ENCODE assay signal across 8 cellular contexts in genomic region chr5:43305948-43306563, GRCh38.
DNase-seq lines count a peak whose midpoint lies in the region; ATAC-seq lines count a peak whose summit lies in the region.

No MANE protein-coding gene starts in this region.

- H3K4me1 Mint-ChIP-seq in activated naive CD8-positive, alpha-beta T cell treated with anti-CD3 and anti-CD28 coated beads, Interleukin-2, amount 50 U/mL, for 24 hours = peaks cover 82% of the 10 kb centered on the region
- peaks cover 88% of the 10 kb centered on the region for H3K4me1 Mint-ChIP-seq in stimulated activated naive CD8-positive, alpha-beta T cell treated with anti-CD3 and anti-CD28 coated beads, Interleukin-15, Interleukin-2, amounts not matched to agents 100 ng/mL and 50 ng/mL, for 24 hours (ENCODE audit: low read depth)

- no peaks in the 10 kb centered on the region for H3K9me3 Mint-ChIP-seq in activated naive CD8-positive, alpha-beta T cell treated with anti-CD3 and anti-CD28 coated beads, Interleukin-2, amount 50 U/mL, for 24 hours
- H3K9me3 Mint-ChIP-seq in stimulated activated naive CD8-positive, alpha-beta T cell treated with anti-CD3 and anti-CD28 coated beads, Interleukin-15, Interleukin-2, amounts not matched to agents 100 ng/mL and 50 ng/mL, for 24 hours = no peaks in the 10 kb centered on the region

- DNase-seq in CD1c-positive myeloid dendritic cell (ENCODE audit: extremely low spot score) (peak; percentile 66), NCI-H526 (lab: John Stamatoyannopoulos, UW) (peak; percentile 75 to 81), hepatic stellate cell (ENCODE audit: low spot score) (peak; percentile 17)
- no peak for DNase-seq in activated naive CD8-positive, alpha-beta T cell treated with anti-CD3 and anti-CD28 coated beads, Interleukin-2, amount 50 U/mL, for 24 hours
- DNase-seq in activated CD4-positive, alpha-beta T cell treated with anti-CD3 and anti-CD28 coated beads, Interleukin-2, amount 50 U/mL, for 48 hours = no peak

- H3K36me3 Mint-ChIP-seq in activated naive CD8-positive, alpha-beta T cell treated with anti-CD3 and anti-CD28 coated beads, Interleukin-2, amount 50 U/mL, for 24 hours (ENCODE audit: low read depth) = peaks cover 58% of the 10 kb centered on the region
- H3K36me3 Mint-ChIP-seq in stimulated activated naive CD8-positive, alpha-beta T cell treated with anti-CD3 and anti-CD28 coated beads, Interleukin-15, Interleukin-2, amounts not matched to agents 100 ng/mL and 50 ng/mL, for 24 hours (ENCODE audit: low read depth) = peaks cover 69% of the 10 kb centered on the region

- ATAC-seq in GM18861 (IDR thresholded peaks at IDR 0.05; ENCODE audit: unreplicated experiment) (peak; percentile 48), HG03196 (IDR thresholded peaks at IDR 0.05; ENCODE audit: unreplicated experiment) (peak; percentile 56)
- peak; percentile 26 for ATAC-seq in activated naive CD8-positive, alpha-beta T cell treated with anti-CD3 and anti-CD28 coated beads, Interleukin-2, amount 50 U/mL, for 24 hours

- no peaks in the 10 kb centered on the region for H3K27me3 Mint-ChIP-seq in activated naive CD8-positive, alpha-beta T cell treated with anti-CD3 and anti-CD28 coated beads, Interleukin-2, amount 50 U/mL, for 24 hours
- H3K27me3 Mint-ChIP-seq in stimulated activated naive CD8-positive, alpha-beta T cell treated with anti-CD3 and anti-CD28 coated beads, Interleukin-15, Interleukin-2, amounts not matched to agents 100 ng/mL and 50 ng/mL, for 24 hours = no peaks in the 10 kb centered on the region

- H3K27ac Mint-ChIP-seq in activated naive CD8-positive, alpha-beta T cell treated with anti-CD3 and anti-CD28 coated beads, Interleukin-2, amount 50 U/mL, for 24 hours = peak overlapping the region; percentile 81
- peak overlapping the region; percentile 64 for H3K27ac Mint-ChIP-seq in stimulated activated naive CD8-positive, alpha-beta T cell treated with anti-CD3 and anti-CD28 coated beads, Interleukin-15, Interleukin-2, amounts not matched to agents 100 ng/mL and 50 ng/mL, for 24 hours

- peak overlapping the region; percentile 2 for H3K4me3 Mint-ChIP-seq in activated naive CD8-positive, alpha-beta T cell treated with anti-CD3 and anti-CD28 coated beads, Interleukin-2, amount 50 U/mL, for 24 hours
- H3K4me3 Mint-ChIP-seq in stimulated activated naive CD8-positive, alpha-beta T cell treated with anti-CD3 and anti-CD28 coated beads, Interleukin-15, Interleukin-2, amounts not matched to agents 100 ng/mL and 50 ng/mL, for 24 hours = no peak overlapping the region

Comparison
In these comparisons a context has a peak if more than half of its experiments do, and no peak if none do; other contexts are left out.
1. DNase-seq: peak in CD1c-positive myeloid dendritic cell (single experiment), NCI-H526 (2 of 2) and hepatic stellate cell (single experiment); none in activated naive CD8-positive, alpha-beta T cell treated with anti-CD3 and anti-CD28 coated beads, Interleukin-2, amount 50 U/mL, for 24 hours (single experiment) and activated CD4-positive, alpha-beta T cell treated with anti-CD3 and anti-CD28 coated beads, Interleukin-2, amount 50 U/mL, for 48 hours (0 of 2).
2. Peak in every context shown above with its lines, with median percentiles within 50 percentile points of each other: ATAC-seq.